Comparison of ENCODE assay signal across 12 cellular contexts in the genomic region with DNA sequence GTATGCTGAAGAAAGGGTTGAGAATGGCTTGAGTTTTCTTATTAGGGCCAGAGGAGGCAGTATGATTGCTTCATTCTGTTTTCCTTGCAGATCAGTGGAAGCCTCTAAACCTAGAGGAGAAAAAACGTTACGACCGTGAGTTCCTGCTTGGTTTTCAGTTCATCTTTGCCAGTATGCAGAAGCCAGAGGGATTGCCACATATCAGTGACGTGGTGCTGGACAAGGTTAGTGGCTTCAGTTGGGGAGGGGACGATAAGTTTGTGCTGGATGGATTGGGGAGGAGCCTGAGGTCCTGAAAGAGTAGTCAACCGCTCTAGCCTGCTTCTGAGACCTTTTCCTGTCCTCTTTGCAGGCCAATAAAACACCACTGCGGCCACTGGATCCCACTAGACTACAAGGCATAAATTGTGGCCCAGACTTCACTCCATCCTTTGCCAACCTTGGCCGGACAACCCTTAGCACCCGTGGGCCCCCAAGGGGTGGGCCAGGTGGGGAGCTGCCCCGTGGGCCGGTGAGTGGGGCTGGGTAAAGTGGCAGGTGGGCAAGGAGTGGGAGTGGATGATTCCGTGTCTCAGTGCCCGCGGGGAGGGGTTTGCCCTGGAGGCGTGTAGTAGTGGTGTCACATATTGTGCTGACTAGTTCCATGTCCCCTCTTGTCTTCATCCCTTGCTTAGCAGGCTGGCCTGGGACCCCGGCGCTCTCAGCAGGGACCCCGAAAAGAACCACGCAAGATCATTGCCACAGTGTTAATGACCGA. TPM values are rescaled to one million over a fixed set of nuclear protein-coding genes. Genes with fewer than 3 reads are reported as not detected.
DNase-seq lines count a peak whose midpoint lies in the region; ATAC-seq, FAIRE-seq and TF ChIP-seq lines count a peak whose summit lies in the region.
"Had no signal": no experiment of that assay in that cellular context is flagged by ENCODE, and none has a peak within 500 bp of the region (broad histone marks: within the 10 kb centered on the region; RNA-seq: fewer than 3 reads in every experiment).

No MANE protein-coding gene starts in this region.

- H3K9ac ChIP-seq in GM12878 (ENCODE audit: control insufficient read depth, insufficient read depth, low read length) = no peak overlapping the region
- H3K9ac ChIP-seq in parathyroid adenoma = no peak overlapping the region

- H3K4me1 ChIP-seq in GM12878 (ENCODE audit: control insufficient read depth, insufficient read depth, low read length) (no peaks in the 10 kb centered on the region; the same call in 1 of the 2 replicates), parathyroid adenoma (peaks cover 45% of the 10 kb centered on the region), esophagus squamous epithelium (peaks cover 19 to 48% (median 34%) of the 10 kb centered on the region in 3 donors)

- RAD21 ChIA-PET in GM12878 (lab: Charles Lee; ENCODE audit: unreplicated experiment) = no interaction called here

- no peak overlapping the region for H3K4me3 ChIP-seq in GM12878
- H3K4me3 ChIP-seq in parathyroid adenoma (ENCODE audit: low read depth, low read length) = peak overlapping the region; percentile 25
- H3K4me3 ChIP-seq in esophagus squamous epithelium = no peak overlapping the region
- H3K4me3 ChIP-seq: left lung, ovary had no signal

- H4K20me1 ChIP-seq in GM12878 (ENCODE audit: control insufficient read depth, insufficient read depth) = no peaks in the 10 kb centered on the region; the same call in none of the 2 replicates

- no peak for TF ChIP-seq EP300 in GM12878 (IDR thresholded peaks at IDR 0.05; ENCODE audit: borderline replicate concordance in 1 of 2, control insufficient read depth in 1 of 2, low read depth in 2 of 2, low read length in 2 of 2)

- no peak; the same call in 1 of the 2 replicates for TF ChIP-seq CTCF in HFFc6 (IDR thresholded peaks at IDR 0.05)
- TF ChIP-seq CTCF in GM12878 (IDR thresholded peaks at IDR 0.05 in 2 of 3, conservative IDR thresholded peaks at IDR 0.05 in 1 of 3; ENCODE audit: control insufficient read depth in 2 of 3, extremely low read depth in 1 of 3, insufficient read depth in 1 of 3, low read depth in 3 of 3, low read length in 3 of 3) = no peak
- peak; percentile 23 for TF ChIP-seq CTCF in parathyroid adenoma (IDR thresholded peaks at IDR 0.05)
- TF ChIP-seq CTCF in esophagus squamous epithelium (IDR thresholded peaks at IDR 0.05) = no peak

- H3K36me3 Mint-ChIP-seq in HFFc6 (ENCODE audit: low read depth) = peaks cover 62% of the 10 kb centered on the region

- peaks cover 3% of the 10 kb centered on the region for H3K27me3 Mint-ChIP-seq in HFFc6 (ENCODE audit: insufficient read depth)
- H3K27me3 Mint-ChIP-seq: brain; CD8-positive, alpha-beta memory T cell had no signal

- peaks cover 68 to 76% of the 10 kb centered on the region in 2 experiments for H3K36me3 ChIP-seq in GM12878 (ENCODE audit: control insufficient read depth in 2 of 2, insufficient read depth in 2 of 2, low read length in 1 of 2)
- H3K36me3 ChIP-seq in parathyroid adenoma (ENCODE audit: control insufficient read depth, insufficient read depth, low read length) = no peaks in the 10 kb centered on the region
- H3K36me3 ChIP-seq in esophagus squamous epithelium = peaks cover 75 to 86% (median 82%) of the 10 kb centered on the region in 3 donors

- no peak overlapping the region for H3K4me2 ChIP-seq in GM12878 (ENCODE audit: control insufficient read depth, insufficient read depth)
- H3K4me2 ChIP-seq in parathyroid adenoma (ENCODE audit: low read length) = peak overlapping the region; percentile 60

- intact Hi-C loops in GM12878 (cut with micrococcal nuclease; ENCODE audit: unreplicated experiment) (no loop called here), esophagus squamous epithelium (cut with DNase I) (no loop called here)

- in situ Hi-C loops in GM12878 (cut with MboI) = no loop called here

- CTCF ChIA-PET in GM12878 (lab: Yijun Ruan, JAX) = no interaction called here

- H3K9me3 ChIP-seq in GM12878 (replicated peaks; ENCODE audit: control insufficient read depth, insufficient read depth, low read length) = no peaks in the 10 kb centered on the region
- no peaks in the 10 kb centered on the region for H3K9me3 ChIP-seq in parathyroid adenoma (ENCODE audit: control insufficient read depth, low read length)
- H3K9me3 ChIP-seq in esophagus squamous epithelium = no peaks in the 10 kb centered on the region
- H3K9me3 ChIP-seq: left lung, ovary had no signal

- SMC1A ChIA-PET in GM12878 (lab: Charles Lee; ENCODE audit: uncharacterized antibody, unreplicated experiment) = interaction anchor here (0.6 kb wide), 1 partner anchor 229 kb away, joined by 3 read pairs; no protein-coding TSS in a partner anchor

- H3K27me3 ChIP-seq in GM12878 (replicated peaks in 1 of 2; ENCODE audit: control insufficient read depth in 2 of 2, insufficient read depth in 2 of 2, low read length in 1 of 2) = no peaks in the 10 kb centered on the region
- H3K27me3 ChIP-seq in parathyroid adenoma (ENCODE audit: control insufficient read depth, insufficient read depth, low read length) = no peaks in the 10 kb centered on the region
- H3K27me3 ChIP-seq in esophagus squamous epithelium = no peaks in the 10 kb centered on the region
- H3K27me3 ChIP-seq: left lung, ovary had no signal

- 91% methylated on average over 20 of the region's 20 CpGs for WGBS in GM12878 (ENCODE audit: insufficient coverage, insufficient replicate concordance, low lambda C conversion rate, missing lambda C conversion rate)
- WGBS in esophagus squamous epithelium, 2 donors = 66 to 84% methylated on average over 10 to 12 of the region's 20 CpGs

- H3K9me3 Mint-ChIP-seq in HFFc6 = no peaks in the 10 kb centered on the region
- H3K9me3 Mint-ChIP-seq: brain; CD8-positive, alpha-beta memory T cell had no signal

- POLR2A ChIA-PET in GM12878 (lab: Charles Lee) = no interaction called here

- peak overlapping the region; percentile 56; the same call in 1 of the 2 replicates for H3K27ac Mint-ChIP-seq in HFFc6
- H3K27ac Mint-ChIP-seq: brain; CD8-positive, alpha-beta memory T cell had no signal

- H3K4me3 Mint-ChIP-seq in HFFc6 = no peak overlapping the region; the same call in 1 of the 2 replicates
- H3K4me3 Mint-ChIP-seq: brain; CD8-positive, alpha-beta memory T cell had no signal

- H2AFZ ChIP-seq in GM12878 (ENCODE audit: control insufficient read depth, low read depth, low read length) = no peak overlapping the region
- H2AFZ ChIP-seq in parathyroid adenoma = no peak overlapping the region

- ATAC-seq in GM12878 (no peak), HG03432 (IDR thresholded peaks at IDR 0.05; ENCODE audit: unreplicated experiment) (no peak)
- ATAC-seq: left lung had no signal

- TF ChIP-seq RAD21 in GM12878 (IDR thresholded peaks at IDR 0.05; ENCODE audit: insufficient read depth, low read depth, low read length) = no peak

- H3K79me2 ChIP-seq in GM12878 (ENCODE audit: control insufficient read depth, insufficient read depth, low read length) = peaks cover 25% of the 10 kb centered on the region
- H3K79me2 ChIP-seq in parathyroid adenoma = peaks cover 19% of the 10 kb centered on the region

- H3K4me1 Mint-ChIP-seq in HFFc6 (ENCODE audit: low read depth) = peaks cover 45% of the 10 kb centered on the region

- TF ChIP-seq POLR2A in GM12878 (IDR thresholded peaks at IDR 0.05; ENCODE audit: low read depth, low read length) (peak; percentile 43; the same call in 1 of the 2 replicates), esophagus squamous epithelium (IDR thresholded peaks at IDR 0.05) (no peak)

- BruUV-seq in GM12878 (replicated peaks; lab: Mats Ljungman, UMichigan) = TSS peak; percentile 41

- FAIRE-seq in GM12878 (lab: Jason Lieb, UNC) = no peak

- no peak for DNase-seq in HFFc6
- no peak for DNase-seq in GM12878 (ENCODE audit: low read depth, low spot score)
- no peak for DNase-seq in esophagus squamous epithelium (lab: John Stamatoyannopoulos, UW)
- no peak for DNase-seq in cerebellar cortex (ENCODE audit: low spot score)
- DNase-seq: CD8-positive, alpha-beta memory T cell; left lung; NCI-H1105; NCI-H526 treated with DMSO at 0.1 percent for 48 hours; ovary had no signal

- H3K27ac ChIP-seq in GM12878 (ENCODE audit: control insufficient read depth, insufficient read depth) (no peak overlapping the region), parathyroid adenoma (peak overlapping the region; percentile 94), esophagus squamous epithelium (peak overlapping the region in 2 of 4 donors; percentile 32 to 55)
- H3K27ac ChIP-seq: ovary had no signal

RNA-seq across cellular contexts. Expression of gene EIF4G1, which starts 8.5 kb away (rescaled TPM):
- 100 to 1,000 TPM; 522 to 605 (median 559) TPM for total RNA-seq in HFFc6 (2021; fragmentation: NEBNext Ultra II Directional; extraction: Animal tissue kit (Norgen Biotek cat#: 25700))
- 106 and 122 TPM in 2 replicates for total RNA-seq in GM12878 (2013; cell fraction: nucleolus; rRNA removed)
- total RNA-seq in GM12878 (2014; rRNA removed) (228 and 252 TPM in 2 replicates), GM12878 (2014; rRNA removed; fragmentation: Illumina TruSeq; extraction: Trizol) (122 and 128 TPM in 2 replicates), GM12878 (2021) (454 and 462 TPM in 2 replicates), esophagus squamous epithelium (100 to 1,000 TPM; 272 to 462 (median 352) TPM)
- polyA plus RNA-seq in GM12878 (2011; ENCODE audit: low read depth) = 106 TPM
- polyA plus RNA-seq in GM12878 (2011; rRNA removed) (62.1 and 222 TPM in 2 replicates), GM12878 (2014; fragmentation: Illumina TruSeq; extraction: Trizol) (153 and 254 TPM in 2 replicates), GM12878 (2014; fragmentation: Nextera tagmentation; extraction: Ambion mirVana) (10 to 100 TPM in 1 of 2 experiments, 1 to 10 TPM in 1; 5.7 to 12.9 TPM), GM12878 (2014; rRNA removed) (210 and 265 TPM in 2 replicates), GM12878 (2016; fragmentation: Nextera tagmentation; extraction: Ambion mirVana) (100 to 1,000 TPM; 281 to 283 TPM)
- 204 and 234 TPM in 2 replicates for polyA plus RNA-seq in GM12878 (2011; cell fraction: cytosol; rRNA removed)
- polyA plus RNA-seq in GM12878 (2011; cell fraction: nucleus; rRNA removed) = 249 and 346 TPM in 2 replicates
- polyA plus RNA-seq in GM12878 (2012) = 133 and 185 TPM in 2 replicates
- polyA minus RNA-seq in GM12878 (2011; rRNA and poly(A)+ RNA removed) = 206 and 264 TPM in 2 replicates
- 130 and 143 TPM in 2 replicates for polyA minus RNA-seq in GM12878 (2011; cell fraction: cytosol; rRNA and poly(A)+ RNA removed)
- polyA minus RNA-seq in GM12878 (2011; cell fraction: nucleus; rRNA and poly(A)+ RNA removed) = 61.2 and 130 TPM in 2 replicates

RNA-seq across cellular contexts. Expression of gene FAM131A, which starts 14.5 kb away (rescaled TPM):
- 10 to 100 TPM; 11.2 to 13.6 (median 11.9) TPM for total RNA-seq in HFFc6 (2021; fragmentation: NEBNext Ultra II Directional; extraction: Animal tissue kit (Norgen Biotek cat#: 25700))
- 11.0 and 11.8 TPM in 2 replicates for total RNA-seq in GM12878 (2013; cell fraction: nucleolus; rRNA removed)
- total RNA-seq in GM12878 (2014; rRNA removed) (4.0 and 4.5 TPM in 2 replicates), GM12878 (2014; rRNA removed; fragmentation: Illumina TruSeq; extraction: Trizol) (1.4 and 1.9 TPM in 2 replicates), GM12878 (2021) (3.0 and 5.0 TPM in 2 replicates), esophagus squamous epithelium (10 to 100 TPM in 2 of 4 donors, 1 to 10 TPM in 2; 7.4 to 20.2 (median 10.4) TPM)
- 1.5 TPM for polyA plus RNA-seq in GM12878 (2011; ENCODE audit: low read depth)
- polyA plus RNA-seq in GM12878 (2011; rRNA removed) (0.17 and 0.42 TPM in 2 replicates), GM12878 (2014; fragmentation: Illumina TruSeq; extraction: Trizol) (0.74 and 1.4 TPM in 2 replicates), GM12878 (2014; fragmentation: Nextera tagmentation; extraction: Ambion mirVana) (under 1 TPM; 0.31 to 0.47 TPM), GM12878 (2014; rRNA removed) (4.5 and 5.1 TPM in 2 replicates), GM12878 (2016; fragmentation: Nextera tagmentation; extraction: Ambion mirVana) (1 to 10 TPM; 1.0 to 1.7 TPM)
- polyA plus RNA-seq in GM12878 (2011; cell fraction: cytosol; rRNA removed) = 0.45 and 0.77 TPM in 2 replicates
- polyA plus RNA-seq in GM12878 (2011; cell fraction: nucleus; rRNA removed) = 1.0 and 1.5 TPM in 2 replicates
- 2.1 and 3.3 TPM in 2 replicates for polyA plus RNA-seq in GM12878 (2012)
- 0.15 and 0.72 TPM in 2 replicates for polyA minus RNA-seq in GM12878 (2011; rRNA and poly(A)+ RNA removed)
- polyA minus RNA-seq in GM12878 (2011; cell fraction: cytosol; rRNA and poly(A)+ RNA removed) = not detected in 2 replicates
- polyA minus RNA-seq in GM12878 (2011; cell fraction: nucleus; rRNA and poly(A)+ RNA removed) = 0.36 and 3.0 TPM in 2 replicates

RNA-seq across cellular contexts. Expression of gene PSMD2, which starts 23.9 kb away (rescaled TPM):
- total RNA-seq in HFFc6 (2021; fragmentation: NEBNext Ultra II Directional; extraction: Animal tissue kit (Norgen Biotek cat#: 25700)) = 100 to 1,000 TPM; 620 to 777 (median 730) TPM
- total RNA-seq in GM12878 (2013; cell fraction: nucleolus; rRNA removed) = 88.7 and 105 TPM in 2 replicates
- total RNA-seq in GM12878 (2014; rRNA removed) (247 and 268 TPM in 2 replicates), GM12878 (2014; rRNA removed; fragmentation: Illumina TruSeq; extraction: Trizol) (167 and 176 TPM in 2 replicates), GM12878 (2021) (225 and 235 TPM in 2 replicates), esophagus squamous epithelium (100 to 1,000 TPM; 209 to 362 (median 235) TPM)
- polyA plus RNA-seq in GM12878 (2011; ENCODE audit: low read depth) = 66.1 TPM
- polyA plus RNA-seq in GM12878 (2011; rRNA removed) (94.2 and 168 TPM in 2 replicates), GM12878 (2014; fragmentation: Illumina TruSeq; extraction: Trizol) (144 and 205 TPM in 2 replicates), GM12878 (2014; fragmentation: Nextera tagmentation; extraction: Ambion mirVana) (100 to 1,000 TPM; 103 to 111 TPM), GM12878 (2014; rRNA removed) (188 and 189 TPM in 2 replicates), GM12878 (2016; fragmentation: Nextera tagmentation; extraction: Ambion mirVana) (100 to 1,000 TPM; 471 to 515 TPM)
- polyA plus RNA-seq in GM12878 (2011; cell fraction: cytosol; rRNA removed) = 200 and 254 TPM in 2 replicates
- 192 and 222 TPM in 2 replicates for polyA plus RNA-seq in GM12878 (2011; cell fraction: nucleus; rRNA removed)
- polyA plus RNA-seq in GM12878 (2012) = 103 and 128 TPM in 2 replicates
- 297 and 298 TPM in 2 replicates for polyA minus RNA-seq in GM12878 (2011; rRNA and poly(A)+ RNA removed)
- 105 and 156 TPM in 2 replicates for polyA minus RNA-seq in GM12878 (2011; cell fraction: cytosol; rRNA and poly(A)+ RNA removed)
- 70.0 and 114 TPM in 2 replicates for polyA minus RNA-seq in GM12878 (2011; cell fraction: nucleus; rRNA and poly(A)+ RNA removed)

RNA-seq across cellular contexts. Expression of gene CLCN2, which starts 38.5 kb away (rescaled TPM):
- 1 to 10 TPM; 3.4 to 5.1 (median 4.2) TPM for total RNA-seq in HFFc6 (2021; fragmentation: NEBNext Ultra II Directional; extraction: Animal tissue kit (Norgen Biotek cat#: 25700))
- 3.0 and 3.7 TPM in 2 replicates for total RNA-seq in GM12878 (2013; cell fraction: nucleolus; rRNA removed)
- total RNA-seq in GM12878 (2014; rRNA removed) = 1.4 and 1.5 TPM in 2 replicates
- 0.85 and 1.0 TPM in 2 replicates for total RNA-seq in GM12878 (2014; rRNA removed; fragmentation: Illumina TruSeq; extraction: Trizol)
- 1.7 and 2.6 TPM in 2 replicates for total RNA-seq in GM12878 (2021)
- polyA plus RNA-seq in GM12878 (2011; ENCODE audit: low read depth) = 0.60 TPM
- polyA plus RNA-seq in GM12878 (2011; rRNA removed) = 0.22 and 0.80 TPM in 2 replicates
- polyA plus RNA-seq in GM12878 (2011; cell fraction: cytosol; rRNA removed) = 0.39 and 0.79 TPM in 2 replicates
- 6.9 and 9.4 TPM in 2 replicates for polyA plus RNA-seq in GM12878 (2011; cell fraction: nucleus; rRNA removed)
- 0.77 and 0.91 TPM in 2 replicates for polyA plus RNA-seq in GM12878 (2012)
- polyA plus RNA-seq in GM12878 (2014; fragmentation: Illumina TruSeq; extraction: Trizol) = 0.89 and 1.1 TPM in 2 replicates
- under 1 TPM in 1 of 2 experiments, not detected in 1; 0.13 TPM for polyA plus RNA-seq in GM12878 (2014; fragmentation: Nextera tagmentation; extraction: Ambion mirVana)
- 2.4 and 2.5 TPM in 2 replicates for polyA plus RNA-seq in GM12878 (2014; rRNA removed)
- polyA plus RNA-seq in GM12878 (2016; fragmentation: Nextera tagmentation; extraction: Ambion mirVana) = under 1 TPM; 0.73 to 0.79 TPM
- polyA minus RNA-seq in GM12878 (2011; rRNA and poly(A)+ RNA removed) = 1.0 and 1.9 TPM in 2 replicates
- polyA minus RNA-seq in GM12878 (2011; cell fraction: cytosol; rRNA and poly(A)+ RNA removed) = 0.62 TPM in 1 of 2 replicates, not detected in the other
- polyA minus RNA-seq in GM12878 (2011; cell fraction: nucleus; rRNA and poly(A)+ RNA removed) = 4.8 and 9.9 TPM in 2 replicates
- 1 to 10 TPM; 2.1 to 4.2 (median 3.0) TPM for total RNA-seq in esophagus squamous epithelium

RNA-seq across cellular contexts. Expression of gene POLR2H, which starts 38.6 kb away (rescaled TPM):
- 10 to 100 TPM; 45.4 to 68.6 (median 50.1) TPM for total RNA-seq in HFFc6 (2021; fragmentation: NEBNext Ultra II Directional; extraction: Animal tissue kit (Norgen Biotek cat#: 25700))
- total RNA-seq in GM12878 (2013; cell fraction: nucleolus; rRNA removed) = 75.3 and 82.0 TPM in 2 replicates
- 101 and 110 TPM in 2 replicates for total RNA-seq in GM12878 (2014; rRNA removed)
- 105 and 110 TPM in 2 replicates for total RNA-seq in GM12878 (2014; rRNA removed; fragmentation: Illumina TruSeq; extraction: Trizol)
- 74.2 and 81.1 TPM in 2 replicates for total RNA-seq in GM12878 (2021)
- polyA plus RNA-seq in GM12878 (2011; ENCODE audit: low read depth) = 51.1 TPM
- polyA plus RNA-seq in GM12878 (2011; rRNA removed) = 295 and 342 TPM in 2 replicates
- polyA plus RNA-seq in GM12878 (2011; cell fraction: cytosol; rRNA removed) = 190 and 323 TPM in 2 replicates
- polyA plus RNA-seq in GM12878 (2011; cell fraction: nucleus; rRNA removed) = 183 and 205 TPM in 2 replicates
- 77.9 and 103 TPM in 2 replicates for polyA plus RNA-seq in GM12878 (2012)
- polyA plus RNA-seq in GM12878 (2014; fragmentation: Illumina TruSeq; extraction: Trizol) = 112 and 141 TPM in 2 replicates
- 100 to 1,000 TPM; 356 to 357 TPM for polyA plus RNA-seq in GM12878 (2014; fragmentation: Nextera tagmentation; extraction: Ambion mirVana)
- 134 and 136 TPM in 2 replicates for polyA plus RNA-seq in GM12878 (2014; rRNA removed)
- 100 to 1,000 TPM; 146 TPM for polyA plus RNA-seq in GM12878 (2016; fragmentation: Nextera tagmentation; extraction: Ambion mirVana)
- 92.3 and 104 TPM in 2 replicates for polyA minus RNA-seq in GM12878 (2011; rRNA and poly(A)+ RNA removed)
- polyA minus RNA-seq in GM12878 (2011; cell fraction: cytosol; rRNA and poly(A)+ RNA removed) = 37.6 and 38.4 TPM in 2 replicates
- polyA minus RNA-seq in GM12878 (2011; cell fraction: nucleus; rRNA and poly(A)+ RNA removed) = 34.7 and 52.0 TPM in 2 replicates
- total RNA-seq in esophagus squamous epithelium = 10 to 100 TPM; 49.5 to 98.5 (median 64.9) TPM
